ENCODE assay signal across 15 cellular contexts in genomic region chr2:72793798-72794447, GRCh38. TPM values are rescaled to one million over a fixed set of nuclear protein-coding genes. Genes with fewer than 3 reads are reported as not detected.
DNase-seq lines count a peak whose midpoint lies in the region; FAIRE-seq and TF ChIP-seq lines count a peak whose summit lies in the region.
"Had no signal": no experiment of that assay in that cellular context is flagged by ENCODE, and none has a peak within 500 bp of the region (broad histone marks: within the 10 kb centered on the region; RNA-seq: fewer than 3 reads in every experiment).

No MANE protein-coding gene starts in this region.

- H3K9me1 ChIP-seq in keratinocyte (ENCODE audit: control insufficient read depth, extremely low read depth, insufficient read depth, low read length), result peaks cover 2% of the 10 kb centered on the region

- no peaks in the 10 kb centered on the region for H3K9me3 ChIP-seq in keratinocyte (ENCODE audit: control insufficient read depth, low read depth, low read length)
- H3K9me3 ChIP-seq: BE2C, gastroesophageal sphincter, tibial nerve had no signal

- H3K4me3 ChIP-seq in Jurkat, Clone E6-1 (ENCODE audit: low read length), result no peak overlapping the region
- no peak overlapping the region for H3K4me3 ChIP-seq in dorsolateral prefrontal cortex
- no peak overlapping the region for H3K4me3 ChIP-seq in keratinocyte (ENCODE audit: control insufficient read depth in 2 of 3, extremely low read depth in 1 of 3, insufficient read depth in 2 of 3, low read depth in 1 of 3, low read length in 3 of 3)
- H3K4me3 ChIP-seq: gastroesophageal sphincter, SK-N-MC, tibial nerve had no signal

- DNase-seq in ACHN (peak; percentile 22), dorsolateral prefrontal cortex (no peak), keratinocyte (ENCODE audit: low read depth, low spot score) (no peak), T1000 (lab: John Stamatoyannopoulos, UW) (no peak), inferior parietal cortex (ENCODE audit: extremely low spot score) (no peak)
- peak; percentile 45 for DNase-seq in Jurkat, Clone E6-1 (ENCODE audit: low read depth, low spot score)
- DNase-seq in stimulated activated CD4-positive, alpha-beta T cell treated with anti-CD3 and anti-CD28 coated beads, Interleukin-4, amount 100 ng/mL, for 24 hours, result no peak
- DNase-seq in effector CD8-positive, alpha-beta T cell (lab: John Stamatoyannopoulos, UW), result no peak
- DNase-seq: BE2C, caudate nucleus, NCI-H1092, NCI-H526 treated with DMSO at 0.1 percent for 48 hours had no signal

- H3K4me2 ChIP-seq in keratinocyte (ENCODE audit: control insufficient read depth, extremely low read depth, insufficient read depth, low read depth, low read length), result peak overlapping the region; percentile 38

- no peaks in the 10 kb centered on the region for H3K36me3 ChIP-seq in keratinocyte (ENCODE audit: control insufficient read depth in 2 of 2, extremely low read depth in 1 of 2, insufficient read depth in 2 of 2, low read length in 2 of 2)
- H3K36me3 ChIP-seq: BE2C, gastroesophageal sphincter, tibial nerve had no signal

- H3K9ac ChIP-seq in keratinocyte (ENCODE audit: control insufficient read depth, extremely low read depth, insufficient read depth, low read length), result no peak overlapping the region

- peak; percentile 70 for FAIRE-seq in keratinocyte (lab: Jason Lieb, UNC)

- no peak overlapping the region for H2AFZ ChIP-seq in keratinocyte (ENCODE audit: control insufficient read depth, low read length)

- intact Hi-C loops in dorsolateral prefrontal cortex (cut with DNase I), result no loop called here

- dilution Hi-C loops in keratinocyte (cut with MboI; ENCODE audit: extremely low pct_ligation_motif_present, low sequenced_read_pairs), result no loop called here

- peaks cover 45% of the 10 kb centered on the region for H3K79me2 ChIP-seq in keratinocyte (ENCODE audit: control insufficient read depth, insufficient read depth, low read length)

- no peaks in the 10 kb centered on the region for H4K20me1 ChIP-seq in keratinocyte (ENCODE audit: control insufficient read depth, extremely low read depth, insufficient read depth, low read length)

- TF ChIP-seq CTCF in dorsolateral prefrontal cortex (IDR thresholded peaks at IDR 0.05 in 54 of 56, conservative IDR thresholded peaks at IDR 0.05 in 2 of 56; ENCODE audit: low read depth in 1 of 56, partially characterized antibody in 56 of 56), result no peak
- no peak for TF ChIP-seq CTCF in keratinocyte (optimal IDR thresholded peaks at IDR 0.05 in 1 of 3, IDR thresholded peaks at IDR 0.05 in 1 of 3, conservative IDR thresholded peaks at IDR 0.05 in 1 of 3; ENCODE audit: extremely low read depth in 1 of 3, insufficient read depth in 2 of 3, low read length in 3 of 3)

- H3K27ac ChIP-seq in dorsolateral prefrontal cortex (peak overlapping the region in 39 of 59 donors; percentile 1 to 80 (median 42)), keratinocyte (ENCODE audit: control insufficient read depth, insufficient read depth, low read length) (peak overlapping the region; percentile 45)
- H3K27ac ChIP-seq: gastroesophageal sphincter, SK-N-MC, tibial nerve had no signal

- peaks cover 39% of the 10 kb centered on the region for H3K4me1 ChIP-seq in keratinocyte (ENCODE audit: control insufficient read depth, extremely low read depth, insufficient read depth, low read length)
- H3K4me1 ChIP-seq: BE2C had no signal

- in situ Hi-C loops in ACHN (cut with HindIII; ENCODE audit: low pct_ligation_motif_present, low pct_unique_long_range_greater_than_20kb, low sequenced_read_pairs), result no loop called here

- H3K27me3 ChIP-seq in dorsolateral prefrontal cortex (no peaks in the 10 kb centered on the region), keratinocyte (ENCODE audit: control insufficient read depth, extremely low read depth, insufficient read depth, low read length) (no peaks in the 10 kb centered on the region)
- H3K27me3 ChIP-seq: BE2C, gastroesophageal sphincter, tibial nerve had no signal

RNA-seq across cellular contexts. Expression of gene EXOC6B, which starts 31.9 kb away (rescaled TPM):
- 7.6 TPM for polyA plus RNA-seq in Jurkat, Clone E6-1 (2012; ENCODE audit: insufficient read depth, insufficient read length)
- total RNA-seq in dorsolateral prefrontal cortex, result 100 to 1,000 TPM; 102 to 181 (median 132) TPM
- polyA plus RNA-seq in keratinocyte, result 35.7 to 43.3 TPM (median 37.3 TPM) in 3 replicates
- polyA plus RNA-seq in keratinocyte (2011; ENCODE audit: low read depth), result 40.0 TPM
- polyA plus RNA-seq in keratinocyte (2011; cell fraction: cytosol; rRNA removed), result 23.3 and 36.9 TPM in 2 replicates
- polyA plus RNA-seq in keratinocyte (2011; cell fraction: nucleus; rRNA removed), result 52.8 TPM in 2 replicates
- 25.6 and 29.0 TPM in 2 replicates for polyA plus RNA-seq in keratinocyte (2012; ENCODE audit: low replicate concordance)
- 104 to 141 TPM (median 110 TPM) in 3 replicates for polyA minus RNA-seq in keratinocyte
- 84.6 TPM for polyA minus RNA-seq in keratinocyte (2011; cell fraction: cytosol; rRNA and poly(A)+ RNA removed)
- 95.6 and 144 TPM in 2 replicates for polyA minus RNA-seq in keratinocyte (2011; cell fraction: nucleus; rRNA and poly(A)+ RNA removed)

Comparison
In these comparisons a context has a peak if more than half of its experiments do, and no peak if none do; other contexts are left out.
1. DNase-seq: peak in ACHN (single experiment) and Jurkat, Clone E6-1 (single experiment); none in dorsolateral prefrontal cortex (0 of 10), keratinocyte (single experiment), stimulated activated CD4-positive, alpha-beta T cell treated with anti-CD3 and anti-CD28 coated beads, Interleukin-4, amount 100 ng/mL, for 24 hours (single experiment), T1000 (single experiment), effector CD8-positive, alpha-beta T cell (single experiment) and inferior parietal cortex (single experiment).